13 cellular contexts compared by ENCODE assay signal in genomic region chr7:70347880-70348279, GRCh38.
A peak's percentile ranks its signal among the peaks of the same experiment; 100 is the strongest.
DNase-seq lines count a peak whose midpoint lies in the region; ATAC-seq and TF ChIP-seq lines count a peak whose summit lies in the region.
"Had no signal": no experiment of that assay in that cellular context is flagged by ENCODE, and none has a peak within 500 bp of the region (broad histone marks: within the 10 kb centered on the region; RNA-seq: fewer than 3 reads in every experiment).

No MANE protein-coding gene starts in this region.

- intact Hi-C loops in stomach (cut with DNase I; ENCODE audit: low total_unique reads), result no loop called here
- intact Hi-C loops in body of pancreas (cut with DNase I), result no loop called here

- peak; percentile 99 for ATAC-seq in GM18502 (IDR thresholded peaks at IDR 0.05; ENCODE audit: poor library complexity, unreplicated experiment)
- ATAC-seq in GM19463 (IDR thresholded peaks at IDR 0.05; ENCODE audit: unreplicated experiment), result peak; percentile 84
- peak; percentile 99 for ATAC-seq in HG02884 (IDR thresholded peaks at IDR 0.05; ENCODE audit: unreplicated experiment)
- ATAC-seq in HG03521 (IDR thresholded peaks at IDR 0.05; ENCODE audit: unreplicated experiment), result peak; percentile 82
- ATAC-seq in body of pancreas, result no peak
- ATAC-seq: gastrocnemius medialis had no signal

- H3K4me3 ChIP-seq in stomach (no peak overlapping the region), body of pancreas (no peak overlapping the region)
- H3K4me3 ChIP-seq: gastrocnemius medialis had no signal

- no peak for TF ChIP-seq EP300 in stomach (IDR thresholded peaks at IDR 0.05)

- no peak for TF ChIP-seq POLR2A in stomach (IDR thresholded peaks at IDR 0.05)
- no peak for TF ChIP-seq POLR2A in body of pancreas (IDR thresholded peaks at IDR 0.05)

- no peak for DNase-seq in stomach
- no peak for DNase-seq in HUDEP-2 (lab: John Stamatoyannopoulos, UW; ENCODE audit: unreplicated experiment in 76 of 76)
- DNase-seq in body of pancreas, result no peak
- no peak for DNase-seq in midbrain (lab: John Stamatoyannopoulos, UW)
- DNase-seq: activated naive CD4-positive, alpha-beta T cell treated with anti-CD3 and anti-CD28 coated beads for 36 hours; gastrocnemius medialis; NCI-H1417; nucleus accumbens had no signal

- peaks cover 0 to 5% (median 0%) of the 10 kb centered on the region in 4 donors for H3K4me1 ChIP-seq in stomach
- no peaks in the 10 kb centered on the region for H3K4me1 ChIP-seq in body of pancreas
- H3K4me1 ChIP-seq: gastrocnemius medialis had no signal

- no peaks in the 10 kb centered on the region for H3K36me3 ChIP-seq in stomach
- no peaks in the 10 kb centered on the region for H3K36me3 ChIP-seq in body of pancreas (replicated peaks in 1 of 2; ENCODE audit: insufficient read depth in 1 of 2, low read depth in 2 of 2)
- H3K36me3 ChIP-seq: gastrocnemius medialis had no signal

- H3K27ac ChIP-seq in stomach (no peak overlapping the region), body of pancreas (no peak overlapping the region)
- H3K27ac ChIP-seq: C4-2B, gastrocnemius medialis had no signal

- TF ChIP-seq CTCF in stomach (IDR thresholded peaks at IDR 0.05), result no peak
- no peak for TF ChIP-seq CTCF in body of pancreas (IDR thresholded peaks at IDR 0.05)

- H3K27me3 ChIP-seq in stomach, result no peaks in the 10 kb centered on the region
- no peaks in the 10 kb centered on the region for H3K27me3 ChIP-seq in body of pancreas
- H3K27me3 ChIP-seq: gastrocnemius medialis had no signal

- H3K9me3 ChIP-seq in stomach (no peaks in the 10 kb centered on the region), body of pancreas (no peaks in the 10 kb centered on the region)
- H3K9me3 ChIP-seq: gastrocnemius medialis had no signal
